In genomic region chr10:84613336-84614021, GRCh38 we compare ENCODE assay signal across 1 cellular context.
TF ChIP-seq lines count a peak whose summit lies in the region.

No MANE protein-coding gene starts in this region.

TF ChIP-seq in H1, 55 proteins besides CTCF, POLR2A, EP300 and RAD21 (continued from another document):
- TF ChIP-seq CHD7 (IDR thresholded peaks at IDR 0.05; ENCODE audit: insufficient replicate concordance, low read length) (no peak), CHD2 (IDR thresholded peaks at IDR 0.05; ENCODE audit: low read length) (no peak), POLR2AphosphoS5 (IDR thresholded peaks at IDR 0.05; ENCODE audit: low read depth, low read length) (no peak), SIN3A (conservative IDR thresholded peaks at IDR 0.05 in 1 of 2, IDR thresholded peaks at IDR 0.05 in 1 of 2; ENCODE audit: low read depth in 1 of 2, low read length in 2 of 2) (peak in 1 of 2 experiments; percentile 45; a peak in 1 of 4 replicates), TBP (IDR thresholded peaks at IDR 0.05; ENCODE audit: low read depth, low read length) (no peak), JUN (IDR thresholded peaks at IDR 0.05; ENCODE audit: low read depth, low read length) (no peak), BRCA1 (IDR thresholded peaks at IDR 0.05; ENCODE audit: low read depth, low read length) (no peak), TAF7 (optimal IDR thresholded peaks at IDR 0.05; ENCODE audit: borderline replicate concordance, low read depth, low read length) (no peak), MAX (IDR thresholded peaks at IDR 0.05) (peak; percentile 26; the same call in 1 of the 2 replicates), SP1 (IDR thresholded peaks at IDR 0.05; ENCODE audit: low read depth, low read length) (no peak)
